3 cellular contexts compared by ENCODE assay signal in the genomic region with DNA sequence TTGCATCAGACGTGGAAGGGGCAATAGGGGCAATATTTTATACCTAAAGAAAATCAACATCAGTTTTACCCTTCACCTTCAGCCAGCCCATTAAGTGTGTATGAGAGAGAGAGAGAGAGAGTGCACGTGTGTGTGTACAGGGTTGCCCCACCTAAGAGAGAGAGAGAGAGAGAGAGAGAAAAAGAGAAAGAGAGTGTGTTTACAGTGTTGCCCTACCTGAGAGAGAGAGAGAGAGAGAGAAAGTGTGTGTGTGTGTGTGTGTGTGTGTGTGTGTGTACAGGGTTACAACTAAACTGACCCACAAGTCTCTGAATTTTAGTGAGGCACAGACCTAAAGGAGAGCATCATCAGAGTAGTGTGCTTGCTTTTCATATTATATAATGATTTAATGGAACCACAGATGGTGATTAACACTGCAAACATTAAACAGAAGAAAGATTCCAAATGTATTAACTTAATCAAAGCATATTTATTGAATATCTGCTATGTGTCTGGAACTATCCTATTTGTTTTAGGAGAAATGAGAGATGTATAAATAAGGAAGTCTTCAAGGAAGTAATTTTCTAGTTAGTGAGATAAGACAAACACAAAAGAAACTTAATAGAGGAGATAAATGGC.
TF ChIP-seq lines count a peak whose summit lies in the region.

No MANE protein-coding gene starts in this region.

TF ChIP-seq in IMR-90, 13 proteins besides CTCF, POLR2A, EP300 and RAD21:
- no peak for TF ChIP-seq ELK1 (IDR thresholded peaks at IDR 0.05; ENCODE audit: borderline replicate concordance, low read depth, low read length)
- TF ChIP-seq MAZ (IDR thresholded peaks at IDR 0.05; ENCODE audit: borderline replicate concordance, low read depth, low read length): no peak

TF ChIP-seq in SK-N-SH treated with all-trans-retinoic acid at 6 μM for 48 hours, 23 proteins besides CTCF, POLR2A, EP300 and RAD21:
- TF ChIP-seq CSRNP3 (CRISPR knock-in tag; IDR thresholded peaks at IDR 0.05): no peak
- TF ChIP-seq ZNF70 (CRISPR knock-in tag; IDR thresholded peaks at IDR 0.05): no peak
- no peak for TF ChIP-seq ZFP3 (CRISPR knock-in tag; IDR thresholded peaks at IDR 0.05)
- TF ChIP-seq BACH2 (CRISPR knock-in tag; IDR thresholded peaks at IDR 0.05; ENCODE audit: borderline replicate concordance): no peak
- no peak for TF ChIP-seq ZNF565 (CRISPR knock-in tag; conservative IDR thresholded peaks at IDR 0.05; ENCODE audit: low read depth)
- no peak for TF ChIP-seq ZFP30 (CRISPR knock-in tag; IDR thresholded peaks at IDR 0.05)
- TF ChIP-seq PATZ1 (CRISPR knock-in tag; IDR thresholded peaks at IDR 0.05; ENCODE audit: borderline replicate concordance): no peak
- TF ChIP-seq TSHZ2 (CRISPR knock-in tag; IDR thresholded peaks at IDR 0.05): no peak
- TF ChIP-seq ISL1 (CRISPR knock-in tag; IDR thresholded peaks at IDR 0.05): peak; percentile 74
- peak; percentile 50; the same call in 1 of the 2 replicates for TF ChIP-seq POU6F1 (CRISPR knock-in tag; IDR thresholded peaks at IDR 0.05; ENCODE audit: borderline replicate concordance, low read depth)
- TF ChIP-seq TCF4 (CRISPR knock-in tag; IDR thresholded peaks at IDR 0.05; ENCODE audit: borderline replicate concordance): peak; percentile 83

TF ChIP-seq in GM12891, 5 proteins besides CTCF, POLR2A, EP300 and RAD21 (continued from another document):
- TF ChIP-seq TAF1 (IDR thresholded peaks at IDR 0.05; ENCODE audit: low read depth, low read length): no peak
